ENCODE assay signal across 17 cellular contexts in the genomic region with DNA sequence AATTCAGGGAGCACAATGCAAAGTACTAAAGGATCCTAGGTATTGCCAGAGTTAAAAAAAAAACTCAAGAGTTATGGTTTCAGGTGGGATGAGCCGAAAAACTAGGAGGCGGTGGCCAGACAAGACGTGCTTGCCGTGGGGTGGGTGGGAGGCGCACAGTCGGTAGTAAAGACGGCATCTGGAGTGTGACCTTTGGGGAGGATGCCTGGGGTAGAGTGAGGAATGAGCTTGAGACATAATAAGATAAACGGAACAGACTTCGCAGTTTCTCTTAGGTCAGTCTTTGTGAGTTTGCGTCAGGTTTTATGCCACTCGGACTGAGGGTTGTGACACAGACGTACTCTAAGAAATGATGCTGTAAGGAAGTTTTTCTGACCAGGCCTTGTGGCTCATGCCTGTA.
DNase-seq lines count a peak whose midpoint lies in the region; ATAC-seq, FAIRE-seq and TF ChIP-seq lines count a peak whose summit lies in the region.
"Had no signal": no experiment of that assay in that cellular context is flagged by ENCODE, and none has a peak within 500 bp of the region (broad histone marks: within the 10 kb centered on the region; RNA-seq: fewer than 3 reads in every experiment).

No MANE protein-coding gene starts in this region.

- no peak for TF ChIP-seq POLR2A in vagina (IDR thresholded peaks at IDR 0.05)

- H3K36me3 ChIP-seq in endodermal cell (ENCODE audit: control insufficient read depth, insufficient read depth, low read length) = no peaks in the 10 kb centered on the region
- H3K36me3 ChIP-seq in vagina = peaks cover 0 to 36% of the 10 kb centered on the region in 2 donors

- H3K4me3 Mint-ChIP-seq in activated CD8-positive, alpha-beta memory T cell treated with anti-CD3 and anti-CD28 coated beads, Interleukin-2, amount 10 ng/mL, durations not matched to agents 7 days and 5 days = no peak overlapping the region
- H3K4me3 Mint-ChIP-seq in endodermal cell (no peak overlapping the region), T-helper 17 cell (no peak overlapping the region)
- H3K4me3 Mint-ChIP-seq: CD8-positive, alpha-beta T cell had no signal

- H3K4me1 ChIP-seq in endodermal cell (ENCODE audit: control insufficient read depth, insufficient read depth, low read length) (no peaks in the 10 kb centered on the region), vagina (no peaks in the 10 kb centered on the region)

- 91 to 92% methylated on average over 12 of the region's 12 CpGs for WGBS in endodermal cell (ENCODE audit: insufficient coverage in 1 of 2, insufficient read length in 1 of 2), 2 experiments

- TF ChIP-seq CTCF in endodermal cell (conservative IDR thresholded peaks at IDR 0.05) (no peak), omental fat pad (IDR thresholded peaks at IDR 0.05) (no peak), vagina (IDR thresholded peaks at IDR 0.05) (no peak)

- no peak overlapping the region for H3K27ac Mint-ChIP-seq in activated CD8-positive, alpha-beta memory T cell treated with anti-CD3 and anti-CD28 coated beads, Interleukin-2, amount 10 ng/mL, durations not matched to agents 7 days and 5 days
- H3K27ac Mint-ChIP-seq in endodermal cell (no peak overlapping the region), T-helper 17 cell (no peak overlapping the region)
- H3K27ac Mint-ChIP-seq: CD8-positive, alpha-beta T cell had no signal

- H3K27me3 ChIP-seq in endodermal cell (ENCODE audit: control insufficient read depth, insufficient read depth, low read length, poor library complexity, severe bottlenecking) = no peaks in the 10 kb centered on the region
- H3K27me3 ChIP-seq in vagina = no peaks in the 10 kb centered on the region

- H3K27ac ChIP-seq in endodermal cell (ENCODE audit: low read depth, low read length) (no peak overlapping the region), vagina (no peak overlapping the region)

- no peaks in the 10 kb centered on the region for H3K9me3 Mint-ChIP-seq in activated CD8-positive, alpha-beta memory T cell treated with anti-CD3 and anti-CD28 coated beads, Interleukin-2, amount 10 ng/mL, durations not matched to agents 7 days and 5 days (ENCODE audit: low read depth)
- peaks cover 10% of the 10 kb centered on the region for H3K9me3 Mint-ChIP-seq in endodermal cell
- H3K9me3 Mint-ChIP-seq: CD8-positive, alpha-beta T cell had no signal

- intact Hi-C loops in vagina (cut with DNase I) = no loop called here

- CTCF ChIA-PET in activated CD8-positive, alpha-beta memory T cell treated with anti-CD3 and anti-CD28 coated beads, Interleukin-2, amount 10 ng/mL, durations not matched to agents 7 days and 5 days (lab: Charles Lee) = no interaction called here

- FAIRE-seq in HTR-8/SVneo (lab: Jason Lieb, UNC) = no peak
- FAIRE-seq: D721Med had no signal

- H3K27me3 Mint-ChIP-seq in activated CD8-positive, alpha-beta memory T cell treated with anti-CD3 and anti-CD28 coated beads, Interleukin-2, amount 10 ng/mL, durations not matched to agents 7 days and 5 days = peaks cover 12% of the 10 kb centered on the region
- H3K27me3 Mint-ChIP-seq in endodermal cell (ENCODE audit: insufficient read depth) = no peaks in the 10 kb centered on the region
- H3K27me3 Mint-ChIP-seq in T-helper 17 cell = peaks cover 22% of the 10 kb centered on the region

- peak; percentile 12 for DNase-seq in activated CD8-positive, alpha-beta memory T cell treated with anti-CD3 and anti-CD28 coated beads, Interleukin-2, amount 10 ng/mL, durations not matched to agents 7 days and 5 days
- no peak for DNase-seq in activated CD8-positive, alpha-beta memory T cell treated with anti-CD3 and anti-CD28 coated beads, Interleukin-2, amount 50 U/mL, for 48 hours
- DNase-seq in endodermal cell (peak; percentile 20), omental fat pad (ENCODE audit: low spot score) (peak; percentile 14), vagina (ENCODE audit: extremely low spot score in 2 of 2) (peak; percentile 47 to 74), HTR-8/SVneo (ENCODE audit: insufficient read length, low spot score) (no peak), T-helper 17 cell (no peak)
- DNase-seq: CD8-positive, alpha-beta T cell; DMS79; KBM-7; NCI-H1436 treated with DMSO at 0.1 percent for 48 hours; NCI-H2081; NCI-H510A; NCI-H82 had no signal

- peaks cover 2% of the 10 kb centered on the region for H3K4me1 Mint-ChIP-seq in activated CD8-positive, alpha-beta memory T cell treated with anti-CD3 and anti-CD28 coated beads, Interleukin-2, amount 10 ng/mL, durations not matched to agents 7 days and 5 days
- H3K4me1 Mint-ChIP-seq in endodermal cell = peaks cover 3% of the 10 kb centered on the region
- H3K4me1 Mint-ChIP-seq in T-helper 17 cell = no peaks in the 10 kb centered on the region

- H3K9me3 ChIP-seq in endodermal cell (ENCODE audit: control insufficient read depth, low read length) (no peaks in the 10 kb centered on the region), vagina (no peaks in the 10 kb centered on the region), T-helper 17 cell (ENCODE audit: control insufficient read depth, low read length, poor library complexity, severe bottlenecking) (no peaks in the 10 kb centered on the region)

- H3K9ac ChIP-seq in endodermal cell (ENCODE audit: extremely low read depth, low read length, poor library complexity, severe bottlenecking) = no peak overlapping the region

- H3K4me3 ChIP-seq in endodermal cell (ENCODE audit: low read length) (no peak overlapping the region), vagina (no peak overlapping the region)

- H3K36me3 Mint-ChIP-seq in activated CD8-positive, alpha-beta memory T cell treated with anti-CD3 and anti-CD28 coated beads, Interleukin-2, amount 10 ng/mL, durations not matched to agents 7 days and 5 days = no peaks in the 10 kb centered on the region
- H3K36me3 Mint-ChIP-seq in endodermal cell (ENCODE audit: low read depth) (peaks cover 17% of the 10 kb centered on the region), T-helper 17 cell (ENCODE audit: low read depth) (no peaks in the 10 kb centered on the region)
- H3K36me3 Mint-ChIP-seq: CD8-positive, alpha-beta T cell had no signal

- no peak for ATAC-seq in activated CD8-positive, alpha-beta memory T cell treated with anti-CD3 and anti-CD28 coated beads, Interleukin-2, amount 10 ng/mL, durations not matched to agents 7 days and 5 days
- ATAC-seq in omental fat pad (ENCODE audit: low FRiP score) (no peak), T-helper 17 cell (no peak), HG02840 (IDR thresholded peaks at IDR 0.05; ENCODE audit: low FRiP score, unreplicated experiment) (no peak)
- ATAC-seq: CD8-positive, alpha-beta T cell; HCT116 had no signal

Comparison
In these comparisons a context has a peak if more than half of its experiments do, and no peak if none do; other contexts are left out.
1. DNase-seq: peak in activated CD8-positive, alpha-beta memory T cell treated with anti-CD3 and anti-CD28 coated beads, Interleukin-2, amount 10 ng/mL, durations not matched to agents 7 days and 5 days (single experiment), endodermal cell (single experiment), omental fat pad (single experiment) and vagina (2 of 2); none in activated CD8-positive, alpha-beta memory T cell treated with anti-CD3 and anti-CD28 coated beads, Interleukin-2, amount 50 U/mL, for 48 hours (single experiment), HTR-8/SVneo (single experiment) and T-helper 17 cell (0 of 3).